In the genomic region with DNA sequence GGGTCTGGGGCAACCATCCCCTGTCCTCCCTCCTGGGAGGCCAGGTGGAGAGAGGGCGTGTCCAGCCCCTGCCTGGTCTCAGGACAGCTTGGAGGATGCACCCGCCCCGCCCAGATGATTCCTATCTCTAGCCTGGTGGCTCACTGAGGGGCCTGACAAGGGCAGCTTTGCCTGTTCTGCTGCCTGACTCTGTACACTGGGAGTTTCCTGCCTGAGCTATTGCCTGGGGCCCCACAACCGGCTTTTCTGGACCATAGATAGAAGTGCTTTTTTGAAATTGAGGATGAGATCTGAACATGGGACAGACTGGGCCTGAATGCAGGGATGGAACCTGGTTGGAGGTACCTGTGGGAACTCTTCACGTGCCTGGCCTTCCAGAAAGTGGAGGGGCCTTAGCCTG, we compare ENCODE assay signal across 29 cellular contexts. TPM values are rescaled to one million over a fixed set of nuclear protein-coding genes. Genes with fewer than 3 reads are reported as not detected.
"Had no signal": no experiment of that assay in that cellular context is flagged by ENCODE, and none has a peak within 500 bp of the region (broad histone marks: within the 10 kb centered on the region; RNA-seq: fewer than 3 reads in every experiment).

No MANE protein-coding gene starts in this region.

- H3K27me3 ChIP-seq: breast epithelium, MG63 had no signal

- DNase-seq: activated CD4-positive, alpha-beta T cell treated with anti-CD3 and anti-CD28 coated beads for 36 hours; activated CD4-positive, alpha-beta T cell treated with anti-CD3 and anti-CD28 coated beads, Interleukin-2, amount 10 ng/mL, durations not matched to agents 7 days and 5 days; activated CD4-positive, alpha-beta T cell treated with anti-CD3 and anti-CD28 coated beads, Interleukin-2, amount 50 U/mL, for 48 hours; activated CD8-positive, alpha-beta memory T cell treated with anti-CD3 and anti-CD28 coated beads, Interleukin-2, amount 50 U/mL, for 4 hours; activated CD8-positive, alpha-beta T cell treated with anti-CD3 and anti-CD28 coated beads, Interleukin-2, amount 10 ng/mL, durations not matched to agents 7 days and 5 days; activated gamma-delta T cell treated with Interleukin-2 at 50 U/mL for 16 hours; activated naive CD4-positive, alpha-beta T cell treated with anti-CD3 and anti-CD28 coated beads, Interleukin-2, amount 50 U/mL, for 16 hours; activated naive CD8-positive, alpha-beta T cell treated with anti-CD3 and anti-CD28 coated beads for 36 hours; activated T-cell treated with anti-CD3 and anti-CD28 coated beads for 4 hours; activated T-cell treated with anti-CD3 and anti-CD28 coated beads, Interleukin-2, amount 50 U/mL, for 4 hours; amniotic stem cell; aorta; Kasumi-1; KG1; NCI-H1048; NCI-H1436 treated with DMSO at 0.1 percent for 48 hours; NCI-H1694 treated with DMSO at 0.1 percent for 48 hours; NCI-H2029; NCI-H345; NCI-H524 treated with DMSO at 0.1 percent for 48 hours; SHP77 treated with DMSO at 0.1 percent for 48 hours; SK-N-SH had no signal

- H3K9me3 ChIP-seq: breast epithelium, MG63, SJSA1, SK-N-SH had no signal

- H3K36me3 ChIP-seq: breast epithelium, MG63, SJSA1 had no signal

- ATAC-seq: activated CD4-positive, alpha-beta T cell treated with anti-CD3 and anti-CD28 coated beads for 36 hours; activated CD8-positive, alpha-beta T cell treated with anti-CD3 and anti-CD28 coated beads, Interleukin-2, amount 10 ng/mL, durations not matched to agents 7 days and 5 days; activated T-cell treated with anti-CD3 and anti-CD28 coated beads, Interleukin-2, amount 50 U/mL, for 4 hours; Panc1 had no signal

- H3K27ac ChIP-seq: breast epithelium, SJSA1 had no signal

- H3K4me3 ChIP-seq: breast epithelium, MG63, SJSA1 had no signal

- H3K4me1 ChIP-seq: breast epithelium, SJSA1 had no signal

RNA-seq across cellular contexts. Expression of gene PLA2G4E, which starts 0.8 kb away (rescaled TPM):
- total RNA-seq: activated CD4-positive, alpha-beta T cell treated with anti-CD3 and anti-CD28 coated beads for 36 hours; activated CD4-positive, alpha-beta T cell treated with anti-CD3 and anti-CD28 coated beads, Interleukin-2, amount 10 ng/mL, durations not matched to agents 7 days and 5 days; activated CD8-positive, alpha-beta T cell treated with anti-CD3 and anti-CD28 coated beads, Interleukin-2, amount 10 ng/mL, durations not matched to agents 7 days and 5 days; activated naive CD8-positive, alpha-beta T cell treated with anti-CD3 and anti-CD28 coated beads for 36 hours; activated T-cell treated with anti-CD3 and anti-CD28 coated beads, Interleukin-2, amount 50 U/mL, for 4 hours; activated T-helper 1 cell treated with anti-CD3 and anti-CD28 coated beads, Interleukin-12 subunit alpha, Interleukin-12 subunit beta, Interleukin-2, Interleukin-4 antibody, amounts not matched to agents 30 ng/mL and 10 ng/mL and 1 ng/mL, durations not matched to agents 14 hours and 24 hours and 36 hours; aorta; breast epithelium; NCI-H460; RPMI7951; SJSA1 had no signal
